ENCODE assay signal across 9 cellular contexts in the genomic region with DNA sequence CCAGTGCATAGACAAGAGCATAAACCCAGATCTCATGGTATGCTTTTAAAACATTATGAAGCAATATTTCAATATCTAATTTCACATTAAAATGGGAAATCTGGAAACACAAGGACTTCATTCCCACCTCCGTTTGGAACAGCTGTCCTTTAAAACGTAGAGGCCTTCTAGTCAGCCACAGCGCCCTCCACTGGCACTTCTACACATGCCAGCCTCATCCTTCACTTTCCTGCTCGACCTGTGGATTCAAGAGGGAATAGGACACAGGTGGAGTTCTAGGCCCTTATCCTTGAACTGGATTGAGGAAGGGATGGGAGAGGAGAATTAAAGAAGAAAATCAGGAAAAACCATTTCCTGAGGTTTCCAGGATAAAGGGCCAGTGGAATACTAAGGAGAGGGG.
A peak's percentile ranks its signal among the peaks of the same experiment; 100 is the strongest.
DNase-seq lines count a peak whose midpoint lies in the region; ATAC-seq and TF ChIP-seq lines count a peak whose summit lies in the region.
"Had no signal": no experiment of that assay in that cellular context is flagged by ENCODE, and none has a peak within 500 bp of the region (broad histone marks: within the 10 kb centered on the region; RNA-seq: fewer than 3 reads in every experiment).

No MANE protein-coding gene starts in this region.

- DNase-seq in NCI-H1694 treated with DMSO at 0.1 percent for 48 hours (lab: John Stamatoyannopoulos, UW) (peak; percentile 2), NCI-H1694 (lab: John Stamatoyannopoulos, UW) (no peak), osteoblast (ENCODE audit: insufficient read length, low spot score, missing footprints) (no peak)
- no peak for DNase-seq in central memory CD8-positive, alpha-beta T cell (ENCODE audit: low spot score in 2 of 2)
- DNase-seq in NK-92 treated with Interleukin-12 subunit alpha and Interleukin-12 subunit beta, amount 100 ng/mL, for 24 hours (lab: John Stamatoyannopoulos, UW) = no peak

- peak overlapping the region; percentile 65 for H3K4me3 Mint-ChIP-seq in central memory CD8-positive, alpha-beta T cell

- peaks cover 39% of the 10 kb centered on the region for H3K4me1 Mint-ChIP-seq in central memory CD8-positive, alpha-beta T cell

- peak overlapping the region; percentile 87 for H3K27ac Mint-ChIP-seq in central memory CD8-positive, alpha-beta T cell (ENCODE audit: low read depth)

- no peak overlapping the region for H3K4me3 ChIP-seq in osteoblast (ENCODE audit: insufficient read depth, low read length)

- H3K9me3 ChIP-seq in KOPT-K1 (ENCODE audit: insufficient read depth, low read length, poor library complexity, severe bottlenecking) (no peaks in the 10 kb centered on the region), osteoblast (ENCODE audit: low read depth, low read length) (no peaks in the 10 kb centered on the region)
- H3K9me3 ChIP-seq: Caco-2 had no signal

- ATAC-seq in central memory CD8-positive, alpha-beta T cell (replicated peaks; ENCODE audit: extremely low read depth, poor library complexity, severe bottlenecking) = no peak
- no peak for ATAC-seq in GM21717 (IDR thresholded peaks at IDR 0.05; ENCODE audit: unreplicated experiment)
- ATAC-seq in GM18517 (IDR thresholded peaks at IDR 0.05; ENCODE audit: unreplicated experiment) = no peak

- H3K4me2 ChIP-seq in osteoblast (ENCODE audit: insufficient read depth, low read length) = peak overlapping the region; percentile 74

- peaks cover 7% of the 10 kb centered on the region for H3K4me1 ChIP-seq in osteoblast (ENCODE audit: insufficient read depth, low read length)
- H3K4me1 ChIP-seq: Caco-2 had no signal

- H3K79me2 ChIP-seq in osteoblast (ENCODE audit: insufficient read depth, low read length) = no peaks in the 10 kb centered on the region

- peaks cover 4% of the 10 kb centered on the region for H3K36me3 Mint-ChIP-seq in central memory CD8-positive, alpha-beta T cell (ENCODE audit: insufficient read depth)

- H2AFZ ChIP-seq in osteoblast (ENCODE audit: low read length) = no peak overlapping the region

- H3K27me3 Mint-ChIP-seq in central memory CD8-positive, alpha-beta T cell = no peaks in the 10 kb centered on the region

- H3K36me3 ChIP-seq in KOPT-K1 (ENCODE audit: insufficient read depth, low read length) = no peaks in the 10 kb centered on the region
- no peaks in the 10 kb centered on the region for H3K36me3 ChIP-seq in osteoblast (ENCODE audit: insufficient read depth, low read length)

- H3K27ac ChIP-seq in KOPT-K1 (ENCODE audit: low read depth, low read length, poor library complexity, severe bottlenecking) (peak overlapping the region; percentile 66), osteoblast (ENCODE audit: low read depth, low read length) (no peak overlapping the region)

- H3K27me3 ChIP-seq in osteoblast (ENCODE audit: insufficient read depth, low read length) = no peaks in the 10 kb centered on the region

- TF ChIP-seq CTCF in osteoblast (IDR thresholded peaks at IDR 0.05; ENCODE audit: extremely low read depth, low read depth, low read length) = peak; percentile 71

- no peaks in the 10 kb centered on the region for H3K9me3 Mint-ChIP-seq in central memory CD8-positive, alpha-beta T cell

- H4K20me1 ChIP-seq in osteoblast (ENCODE audit: insufficient read depth, low read length) = no peaks in the 10 kb centered on the region
